15 cellular contexts compared by ENCODE assay signal in genomic region chr1:192104852-192105251, GRCh38. TPM values are rescaled to one million over a fixed set of nuclear protein-coding genes. Genes with fewer than 3 reads are reported as not detected.
DNase-seq lines count a peak whose midpoint lies in the region; ATAC-seq, FAIRE-seq and TF ChIP-seq lines count a peak whose summit lies in the region.
"Had no signal": no experiment of that assay in that cellular context is flagged by ENCODE, and none has a peak within 500 bp of the region (broad histone marks: within the 10 kb centered on the region; RNA-seq: fewer than 3 reads in every experiment).

No MANE protein-coding gene starts in this region.

- H2AFZ ChIP-seq in astrocyte (ENCODE audit: low read depth, low read length) = peak overlapping the region; percentile 63

- H3K9me3 ChIP-seq in astrocyte (ENCODE audit: insufficient read depth, low read depth, low read length) = no peaks in the 10 kb centered on the region
- H3K9me3 ChIP-seq: right atrium auricular region, vagina had no signal

- peak overlapping the region; percentile 77 for H3K27ac Mint-ChIP-seq in astrocyte (ENCODE audit: unreplicated experiment)
- no peak overlapping the region for H3K27ac Mint-ChIP-seq in stimulated activated naive CD8-positive, alpha-beta T cell treated with anti-CD3 and anti-CD28 coated beads, Interleukin-15, amount 100 ng/mL, for 72 hours
- H3K27ac Mint-ChIP-seq: naive thymus-derived CD4-positive, alpha-beta T cell had no signal

- H3K9me3 Mint-ChIP-seq in astrocyte (ENCODE audit: unreplicated experiment) = no peaks in the 10 kb centered on the region
- H3K9me3 Mint-ChIP-seq in stimulated activated naive CD8-positive, alpha-beta T cell treated with anti-CD3 and anti-CD28 coated beads, Interleukin-15, amount 100 ng/mL, for 72 hours = no peaks in the 10 kb centered on the region

- FAIRE-seq in astrocyte (lab: Jason Lieb, UNC) = no peak

- no peak overlapping the region for H3K9ac ChIP-seq in astrocyte (ENCODE audit: low read length)

- DNase-seq in HS-27A (ENCODE audit: low read depth) (peak; percentile 55), astrocyte (ENCODE audit: low read depth) (peak; percentile 77), foreskin keratinocyte (peak; percentile 14 to 64), G401 (ENCODE audit: low spot score) (no peak)
- no peak for DNase-seq in stimulated activated naive CD8-positive, alpha-beta T cell treated with anti-CD3 and anti-CD28 coated beads, Interleukin-15, amount 100 ng/mL, for 72 hours
- DNase-seq: Calu3; left colon; MV-4-11; naive thymus-derived CD4-positive, alpha-beta T cell; stimulated activated naive CD4-positive, alpha-beta T cell had no signal

- in situ Hi-C loops in G401 (cut with HindIII; ENCODE audit: low sequenced_read_pairs) = no loop called here

- H3K27ac ChIP-seq in astrocyte (ENCODE audit: low read depth, low read length) (peak overlapping the region; percentile 70), foreskin keratinocyte (no peak overlapping the region)
- H3K27ac ChIP-seq: right atrium auricular region, vagina, VCaP had no signal

- peaks cover 9% of the 10 kb centered on the region for H3K4me1 ChIP-seq in astrocyte (ENCODE audit: insufficient read depth, low read length)
- peaks cover 5% of the 10 kb centered on the region for H3K4me1 ChIP-seq in foreskin keratinocyte
- H3K4me1 ChIP-seq: right atrium auricular region, vagina had no signal

- H3K4me2 ChIP-seq in astrocyte (ENCODE audit: low read length) = peak overlapping the region; percentile 27

- H3K36me3 Mint-ChIP-seq in astrocyte (ENCODE audit: low read depth, unreplicated experiment) = no peaks in the 10 kb centered on the region
- H3K36me3 Mint-ChIP-seq: naive thymus-derived CD4-positive, alpha-beta T cell had no signal

- H3K79me2 ChIP-seq in astrocyte (ENCODE audit: insufficient read depth, low read length) = no peaks in the 10 kb centered on the region

- H3K4me3 Mint-ChIP-seq in astrocyte (ENCODE audit: unreplicated experiment) = no peak overlapping the region
- no peak overlapping the region for H3K4me3 Mint-ChIP-seq in stimulated activated naive CD8-positive, alpha-beta T cell treated with anti-CD3 and anti-CD28 coated beads, Interleukin-15, amount 100 ng/mL, for 72 hours
- H3K4me3 Mint-ChIP-seq: naive thymus-derived CD4-positive, alpha-beta T cell had no signal

- no peaks in the 10 kb centered on the region for H3K27me3 Mint-ChIP-seq in astrocyte (ENCODE audit: low read depth, unreplicated experiment)
- H3K27me3 Mint-ChIP-seq in stimulated activated naive CD8-positive, alpha-beta T cell treated with anti-CD3 and anti-CD28 coated beads, Interleukin-15, amount 100 ng/mL, for 72 hours = no peaks in the 10 kb centered on the region
- H3K27me3 Mint-ChIP-seq: naive thymus-derived CD4-positive, alpha-beta T cell had no signal

- H3K4me3 ChIP-seq in astrocyte (ENCODE audit: insufficient read depth, low read depth, low read length) = no peak overlapping the region
- H3K4me3 ChIP-seq: right atrium auricular region, vagina had no signal

- H3K4me1 Mint-ChIP-seq in astrocyte (ENCODE audit: low read depth, unreplicated experiment) = peaks cover 15% of the 10 kb centered on the region
- H3K4me1 Mint-ChIP-seq in stimulated activated naive CD8-positive, alpha-beta T cell treated with anti-CD3 and anti-CD28 coated beads, Interleukin-15, amount 100 ng/mL, for 72 hours = no peaks in the 10 kb centered on the region
- H3K4me1 Mint-ChIP-seq: naive thymus-derived CD4-positive, alpha-beta T cell had no signal

- H3K27me3 ChIP-seq in astrocyte (ENCODE audit: insufficient read depth, low read length) (no peaks in the 10 kb centered on the region), foreskin keratinocyte (no peaks in the 10 kb centered on the region)
- H3K27me3 ChIP-seq: right atrium auricular region, vagina had no signal

- TF ChIP-seq CTCF in astrocyte (IDR thresholded peaks at IDR 0.05; ENCODE audit: insufficient read depth, low read depth, low read length) (no peak), foreskin keratinocyte (conservative IDR thresholded peaks at IDR 0.05) (no peak)

- H4K20me1 ChIP-seq in astrocyte (ENCODE audit: insufficient read depth, low read length) = no peaks in the 10 kb centered on the region

- ATAC-seq in foreskin keratinocyte (no peak), GM21576 (IDR thresholded peaks at IDR 0.05; ENCODE audit: unreplicated experiment) (no peak), GM19035 (IDR thresholded peaks at IDR 0.05; ENCODE audit: unreplicated experiment) (no peak)
- no peak for ATAC-seq in stimulated activated naive CD8-positive, alpha-beta T cell treated with anti-CD3 and anti-CD28 coated beads, Interleukin-15, amount 100 ng/mL, for 72 hours
- ATAC-seq: left colon; naive thymus-derived CD4-positive, alpha-beta T cell had no signal

- no peaks in the 10 kb centered on the region for H3K36me3 ChIP-seq in astrocyte (ENCODE audit: insufficient read depth, low read length)
- H3K36me3 ChIP-seq: right atrium auricular region, vagina had no signal

RNA-seq across cellular contexts. Expression of gene RGS18, which starts 53.4 kb away (rescaled TPM):
- total RNA-seq in astrocyte (not detected in 2 replicates), foreskin keratinocyte (0.35 and 0.48 TPM in 2 replicates)
- polyA plus RNA-seq in foreskin keratinocyte = 0.23 and 0.25 TPM in 2 replicates
- not detected in 2 replicates for total RNA-seq in G401 (2014; rRNA removed; shearing (Covaris generic))
- total RNA-seq: Calu3 had no signal

Comparison
In these comparisons a context has a peak if more than half of its experiments do, and no peak if none do; other contexts are left out.
1. DNase-seq: peak in HS-27A (single experiment), astrocyte (single experiment) and foreskin keratinocyte (2 of 2); none in G401 (single experiment) and stimulated activated naive CD8-positive, alpha-beta T cell treated with anti-CD3 and anti-CD28 coated beads, Interleukin-15, amount 100 ng/mL, for 72 hours (0 of 2).